Comparison of ENCODE assay signal across 29 cellular contexts in the genomic region with DNA sequence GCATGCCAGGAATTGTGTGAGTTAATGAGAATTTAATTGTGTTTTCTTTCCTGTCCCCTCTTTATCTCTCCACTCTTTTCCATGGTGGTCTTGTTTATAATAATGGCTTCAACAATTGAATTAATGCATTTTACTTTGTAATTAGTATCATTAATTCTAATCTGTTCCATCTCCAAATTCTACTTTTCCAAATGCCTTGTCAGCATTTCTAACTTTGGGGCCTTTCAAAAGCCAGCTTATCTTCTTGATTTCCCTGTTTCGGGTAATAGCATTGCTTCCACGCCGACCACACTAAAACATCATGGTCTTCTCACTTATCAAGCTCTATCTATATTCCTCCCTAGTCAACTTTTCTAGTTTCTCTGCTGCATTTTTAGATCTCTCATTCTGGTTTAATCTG. TPM values are rescaled to one million over a fixed set of nuclear protein-coding genes. Genes with fewer than 3 reads are reported as not detected.
"Had no signal": no experiment of that assay in that cellular context is flagged by ENCODE, and none has a peak within 500 bp of the region (broad histone marks: within the 10 kb centered on the region; RNA-seq: fewer than 3 reads in every experiment).

No MANE protein-coding gene starts in this region.

- H3K27ac ChIP-seq: stomach, suprapubic skin, testis, thoracic aorta, thyroid gland, tibial artery, tibial nerve, transverse colon, upper lobe of left lung, upper lobe of right lung, uterus, vagina had no signal

- DNase-seq: stimulated activated CD4-positive, alpha-beta T cell treated with anti-CD3 and anti-CD28 coated beads, Interleukin-2, amount 100 ng/mL, for 48 hours; stimulated activated CD4-positive, alpha-beta T cell treated with anti-CD3 and anti-CD28 coated beads, Interleukin-4, amount 100 ng/mL, for 1 hour; stimulated activated CD4-positive, alpha-beta T cell treated with anti-CD3 and anti-CD28 coated beads, Interleukin-4, amount 100 ng/mL, for 24 hours; stimulated activated CD4-positive, alpha-beta T cell treated with anti-CD3 and anti-CD28 coated beads, Interleukin-4, amount 100 ng/mL, for 4 hours; stimulated activated CD8-positive, alpha-beta memory T cell treated with anti-CD3 and anti-CD28 coated beads, Interleukin-4, amount 100 ng/mL, for 48 hours; stimulated activated naive B cell treated with anti-CD40 and anti-IgM and Interleukin-4, amounts not matched to agents 10 μg/mL and 1 μg/mL and 100 μg/mL, for 72 hours; stimulated activated naive CD4-positive, alpha-beta T cell; stimulated activated naive CD4-positive, alpha-beta T cell treated with Interleukin-2 at 50 U/mL for 16 hours; stimulated activated naive CD8-positive, alpha-beta T cell treated with anti-CD3 and anti-CD28 coated beads, Interleukin-15, amount 100 ng/mL, for 72 hours; stimulated activated naive CD8-positive, alpha-beta T cell treated with anti-CD3 and anti-CD28 coated beads, Interleukin-15, Interleukin-2, amounts not matched to agents 100 U/mL and 50 U/mL, for 24 hours; stomach; substantia nigra; testis; thyroid gland; tibial artery; transverse colon; trophoblast cell; upper lobe of left lung; upper lobe of right lung; uterus had no signal

- H3K9me3 ChIP-seq: stomach, suprapubic skin, testis, thoracic aorta, thyroid gland, tibial artery, tibial nerve, transverse colon, upper lobe of left lung, upper lobe of right lung, uterus, vagina had no signal

- ATAC-seq: stimulated activated effector memory CD8-positive, alpha-beta T cell treated with anti-CD3 and anti-CD28 coated beads, Interleukin-12 subunit alpha, Interleukin-12 subunit beta, amount 100 ng/mL, for 72 hours; stimulated activated memory B cell treated with anti-CD40 and anti-IgM and Interleukin-4, amounts not matched to agents 10 μg/mL and 1 μg/mL and 100 μg/mL, for 72 hours; stimulated activated naive B cell treated with anti-CD40 and anti-IgM and Interleukin-4, amounts not matched to agents 10 μg/mL and 1 μg/mL and 100 μg/mL, for 72 hours; stimulated activated naive CD8-positive, alpha-beta T cell treated with anti-CD3 and anti-CD28 coated beads, Interleukin-15, amount 100 ng/mL, for 72 hours; stimulated activated naive CD8-positive, alpha-beta T cell treated with anti-CD3 and anti-CD28 coated beads, Interleukin-15, Interleukin-2, amounts not matched to agents 100 U/mL and 50 U/mL, for 24 hours; upper lobe of right lung had no signal

- H3K27me3 ChIP-seq: stomach, suprapubic skin, testis, thyroid gland, tibial artery, tibial nerve, transverse colon, upper lobe of left lung, upper lobe of right lung, uterus, vagina had no signal

- H3K36me3 ChIP-seq: stomach, suprapubic skin, thoracic aorta, thyroid gland, tibial artery, tibial nerve, transverse colon, upper lobe of left lung, upper lobe of right lung, uterus, vagina had no signal

- H3K4me1 ChIP-seq: stomach, suprapubic skin, testis, thyroid gland, tibial artery, tibial nerve, transverse colon, upper lobe of left lung, upper lobe of right lung, uterus, vagina had no signal

- H3K4me3 ChIP-seq: stomach, suprapubic skin, testis, thoracic aorta, thyroid gland, tibial artery, tibial nerve, transverse colon, upper lobe of left lung, upper lobe of right lung, uterus, vagina had no signal

- FAIRE-seq: urothelium cell line had no signal

RNA-seq across cellular contexts. Expression of a gene that starts 54.2 kb away (rescaled TPM):
- total RNA-seq: subcutaneous adipose tissue, suprapubic skin had no signal
- polyA plus RNA-seq: urinary bladder had no signal
